In the genomic region with DNA sequence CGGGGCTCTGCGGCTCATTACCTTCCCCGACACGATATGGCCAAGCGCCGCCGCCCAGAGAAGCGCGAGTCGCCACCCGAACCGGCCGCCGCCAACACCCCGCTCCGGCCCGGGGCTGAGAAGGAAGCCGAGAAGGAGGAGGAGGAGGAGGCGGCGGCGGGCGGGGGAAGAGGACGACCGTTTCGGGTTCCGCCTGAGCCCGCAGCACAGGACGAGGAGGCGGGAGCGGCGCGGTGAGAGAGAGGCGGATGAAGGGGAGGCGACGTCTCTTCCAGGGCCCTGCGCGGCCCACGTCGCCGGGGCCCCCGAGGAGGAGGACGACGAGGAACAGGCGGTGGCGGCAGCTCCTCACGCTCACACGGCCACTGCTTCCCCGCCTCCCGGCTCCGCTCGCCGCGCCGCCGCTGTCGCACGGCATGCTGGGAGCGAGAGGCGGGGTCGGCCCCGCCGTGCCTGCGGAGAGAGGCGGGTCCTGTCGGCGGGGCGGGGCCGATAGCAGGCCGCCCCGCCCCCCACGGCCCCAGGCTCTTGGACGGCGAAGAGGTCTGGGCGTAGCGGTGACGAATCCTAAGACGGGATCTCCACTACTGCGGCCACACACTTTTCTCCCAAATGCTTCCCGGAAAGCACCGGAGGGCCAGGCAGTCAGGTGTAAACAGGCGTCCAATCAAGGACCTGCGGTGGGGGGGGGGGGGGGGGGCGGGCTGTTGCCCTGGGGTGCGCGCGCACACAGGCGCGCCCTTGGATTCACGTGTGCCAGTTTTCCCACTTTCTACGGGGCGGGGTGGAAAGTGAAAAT, we compare ENCODE assay signal across 8 cellular contexts.
DNase-seq lines count a peak whose midpoint lies in the region; ATAC-seq and TF ChIP-seq lines count a peak whose summit lies in the region.

No MANE protein-coding gene starts in this region.

- POLR2A ChIA-PET in OCI-LY7 (lab: Charles Lee), result no interaction called here

- peaks cover 5% of the 10 kb centered on the region; the same call in 1 of the 2 replicates for H4K20me1 ChIP-seq in OCI-LY7 (ENCODE audit: insufficient read depth, low read length)

- no peaks in the 10 kb centered on the region for H3K9me3 Mint-ChIP-seq in Calu3 (ENCODE audit: low read depth, unreplicated experiment)

- H3K79me2 ChIP-seq in OCI-LY7 (ENCODE audit: insufficient read depth, low read depth, low read length), result peaks cover 60% of the 10 kb centered on the region

- CTCF ChIA-PET in Calu3 (lab: Charles Lee) (no interaction called here), OCI-LY7 (lab: Charles Lee; ENCODE audit: unreplicated experiment) (no interaction called here)

- H3K9me2 ChIP-seq in OCI-LY7 (ENCODE audit: insufficient read depth, low read length), result no peaks in the 10 kb centered on the region

- peak overlapping the region; percentile 83 for H3K4me3 Mint-ChIP-seq in Calu3 (ENCODE audit: low read depth, unreplicated experiment)

- H3K9me3 ChIP-seq in OCI-LY7 (ENCODE audit: low read length) (no peaks in the 10 kb centered on the region), esophagus muscularis mucosa (no peaks in the 10 kb centered on the region), muscle layer of colon (ENCODE audit: low read length) (no peaks in the 10 kb centered on the region)

- H3K36me3 ChIP-seq in OCI-LY7 (ENCODE audit: insufficient read depth, low read length), result peaks cover 23% of the 10 kb centered on the region
- H3K36me3 ChIP-seq in esophagus muscularis mucosa, result peaks cover 0 to 14% (median 2%) of the 10 kb centered on the region in 4 donors
- H3K36me3 ChIP-seq in muscle layer of colon (ENCODE audit: insufficient read depth, low read length), result no peaks in the 10 kb centered on the region

- H3K4me1 ChIP-seq in OCI-LY7 (ENCODE audit: insufficient read depth, low read length, poor library complexity, severe bottlenecking) (peaks cover 43% of the 10 kb centered on the region), esophagus muscularis mucosa (peaks cover 9 to 46% (median 24%) of the 10 kb centered on the region in 4 donors), muscle layer of colon (ENCODE audit: insufficient read depth, low read length) (peaks cover 7% of the 10 kb centered on the region)

- H3K9ac ChIP-seq in muscle layer of colon (ENCODE audit: low read length), result no peak overlapping the region

- DNase-seq in Calu3, result peak; percentile 96
- DNase-seq in HT1080 (ENCODE audit: low read depth), result peak; percentile 95
- DNase-seq in OCI-LY7 (ENCODE audit: low spot score), result peak; percentile 94
- peak; percentile 94 to 97 for DNase-seq in activated T-cell treated with anti-CD3 and anti-CD28 coated beads, Interleukin-2, amount 50 U/mL, for 48 hours
- peak; percentile 98 for DNase-seq in esophagus muscularis mucosa (ENCODE audit: extremely low spot score)
- DNase-seq in stimulated activated CD8-positive, alpha-beta memory T cell treated with anti-CD3 and anti-CD28 coated beads, Interleukin-4, amount 100 ng/mL, for 48 hours, result peak; percentile 91

- peaks cover 0 to 4% (median 0%) of the 10 kb centered on the region in 4 donors for H3K27me3 ChIP-seq in esophagus muscularis mucosa
- H3K27me3 ChIP-seq in muscle layer of colon (ENCODE audit: control insufficient read depth in 1 of 2, insufficient read depth in 2 of 2, low read length in 2 of 2), result no peaks in the 10 kb centered on the region

- TF ChIP-seq POLR2A in esophagus muscularis mucosa (IDR thresholded peaks at IDR 0.05; ENCODE audit: low read depth), result peak; percentile 88

- no peak for TF ChIP-seq EP300 in esophagus muscularis mucosa (IDR thresholded peaks at IDR 0.05)

- peak overlapping the region; percentile 61 for H3K4me2 ChIP-seq in OCI-LY7 (ENCODE audit: low read length)

- no CpG with 5 or more reads among the region's 91 CpGs for WGBS in esophagus muscularis mucosa

- no peak overlapping the region for H2AFZ ChIP-seq in OCI-LY7 (ENCODE audit: low read length)

- ATAC-seq in GM21367 (IDR thresholded peaks at IDR 0.05; ENCODE audit: unreplicated experiment), result peak; percentile 73

- peaks cover 22% of the 10 kb centered on the region for H3K4me1 Mint-ChIP-seq in Calu3 (ENCODE audit: low read depth, unreplicated experiment)

- peaks cover 36% of the 10 kb centered on the region for H3K36me3 Mint-ChIP-seq in Calu3 (ENCODE audit: insufficient read depth, unreplicated experiment)

- H3K4me3 ChIP-seq in OCI-LY7 (ENCODE audit: low read depth, low read length, poor library complexity, severe bottlenecking) (peak overlapping the region; percentile 80), esophagus muscularis mucosa (peak overlapping the region; percentile 78 to 91 (median 86)), muscle layer of colon (ENCODE audit: low read depth in 1 of 2, low read length in 2 of 2) (peak overlapping the region; percentile 50 to 71)

- intact Hi-C loops in Calu3 (cut with micrococcal nuclease; ENCODE audit: unreplicated experiment), result no loop called here
- intact Hi-C loops in OCI-LY7 (cut with micrococcal nuclease; ENCODE audit: unreplicated experiment), result no loop called here
- intact Hi-C loops in esophagus muscularis mucosa (cut with DNase I), result no loop called here

- H3K27ac Mint-ChIP-seq in Calu3 (ENCODE audit: unreplicated experiment), result peak overlapping the region; percentile 71

- no peaks in the 10 kb centered on the region for H3K27me3 Mint-ChIP-seq in Calu3 (ENCODE audit: unreplicated experiment)

- no peak for TF ChIP-seq CTCF in Calu3 (IDR thresholded peaks at IDR 0.05; ENCODE audit: unreplicated experiment)
- TF ChIP-seq CTCF in OCI-LY7 (conservative IDR thresholded peaks at IDR 0.05; ENCODE audit: low read length), result no peak
- TF ChIP-seq CTCF in esophagus muscularis mucosa (IDR thresholded peaks at IDR 0.05), result peak in 1 of 3 experiments; percentile 12

- peak overlapping the region; percentile 84 for H3K27ac ChIP-seq in OCI-LY7 (ENCODE audit: low read depth, low read length, poor library complexity, severe bottlenecking)
- peak overlapping the region; percentile 93 to 99 (median 97) for H3K27ac ChIP-seq in esophagus muscularis mucosa (replicated peaks in 1 of 4)
- H3K27ac ChIP-seq in muscle layer of colon (ENCODE audit: low read depth, low read length), result peak overlapping the region; percentile 90

- BruUV-seq in Calu3 (replicated peaks; lab: Mats Ljungman, UMichigan), result no TSS peak
- no TSS peak for BruUV-seq in OCI-LY7 (replicated peaks; lab: Mats Ljungman, UMichigan)

Comparison
In these comparisons a context has a peak if more than half of its experiments do, and no peak if none do; other contexts are left out.
1. Peak in every context shown above with its lines: DNase-seq, ATAC-seq, H3K4me3 ChIP-seq and H3K27ac ChIP-seq.